In the genomic region with DNA sequence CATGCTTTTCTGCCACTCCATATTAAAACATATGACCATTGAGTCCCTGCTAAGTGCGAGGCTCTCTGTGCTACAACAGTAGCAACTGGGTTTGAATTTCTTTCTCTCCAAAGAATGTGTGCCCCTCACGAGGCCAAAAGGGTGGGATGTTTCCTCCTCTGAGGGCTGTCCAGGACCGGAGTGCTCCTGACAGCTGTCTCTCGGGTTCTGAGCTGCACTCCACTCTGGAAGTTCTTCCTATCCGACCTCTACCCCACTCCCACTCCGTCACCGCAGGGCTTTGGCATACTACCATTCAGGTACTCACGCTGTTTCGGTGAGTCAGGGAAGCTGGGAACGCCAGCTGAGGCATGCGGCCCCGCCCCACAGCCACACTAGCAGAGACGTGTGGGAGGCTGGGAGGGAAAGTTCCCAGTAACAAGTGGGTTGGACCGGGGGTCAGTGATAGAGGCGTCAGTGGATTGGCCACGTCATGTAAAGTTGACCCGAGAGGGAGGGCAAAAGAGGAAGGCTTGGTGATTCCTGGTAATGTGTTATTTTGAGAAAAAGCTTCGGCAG, we compare ENCODE assay signal across 1 cellular context.
A peak's percentile ranks its signal among the peaks of the same experiment; 100 is the strongest.
TF ChIP-seq lines count a peak whose summit lies in the region.

No MANE protein-coding gene starts in this region.

TF ChIP-seq in HepG2, 621 proteins besides CTCF, POLR2A, EP300 and RAD21 (continued from another document and continues in another):
- no peak for TF ChIP-seq XRCC5 (optimal IDR thresholded peaks at IDR 0.05; ENCODE audit: low read length)
- TF ChIP-seq ZNF550 (CRISPR knock-in tag; IDR thresholded peaks at IDR 0.05; ENCODE audit: borderline replicate concordance) = no peak
- TF ChIP-seq NR2C2 (CRISPR knock-in tag; IDR thresholded peaks at IDR 0.05; ENCODE audit: borderline replicate concordance) = peak; percentile 80
- TF ChIP-seq, protein P1, sequence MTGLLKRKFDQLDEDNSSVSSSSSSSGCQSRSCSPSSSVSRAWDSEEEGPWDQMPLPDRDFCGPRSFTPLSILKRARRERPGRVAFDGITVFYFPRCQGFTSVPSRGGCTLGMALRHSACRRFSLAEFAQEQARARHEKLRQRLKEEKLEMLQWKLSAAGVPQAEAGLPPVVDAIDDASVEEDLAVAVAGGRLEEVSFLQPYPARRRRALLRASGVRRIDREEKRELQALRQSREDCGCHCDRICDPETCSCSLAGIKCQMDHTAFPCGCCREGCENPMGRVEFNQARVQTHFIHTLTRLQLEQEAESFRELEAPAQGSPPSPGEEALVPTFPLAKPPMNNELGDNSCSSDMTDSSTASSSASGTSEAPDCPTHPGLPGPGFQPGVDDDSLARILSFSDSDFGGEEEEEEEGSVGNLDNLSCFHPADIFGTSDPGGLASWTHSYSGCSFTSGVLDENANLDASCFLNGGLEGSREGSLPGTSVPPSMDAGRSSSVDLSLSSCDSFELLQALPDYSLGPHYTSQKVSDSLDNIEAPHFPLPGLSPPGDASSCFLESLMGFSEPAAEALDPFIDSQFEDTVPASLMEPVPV (CRISPR knock-in tag; IDR thresholded peaks at IDR 0.05) = peak; percentile 67; the same call in 1 of the 2 replicates
- peak; percentile 32; the same call in 1 of the 2 replicates for TF ChIP-seq ZSCAN12 (CRISPR knock-in tag; IDR thresholded peaks at IDR 0.05)
- TF ChIP-seq RFXAP (CRISPR knock-in tag; IDR thresholded peaks at IDR 0.05; ENCODE audit: borderline replicate concordance) = 0 out of 2 replicates have a peak, but pooled peaks have one; percentile 76
- TF ChIP-seq ZNF124 (CRISPR knock-in tag; IDR thresholded peaks at IDR 0.05) = peak; percentile 30; the same call in 1 of the 2 replicates
- no peak for TF ChIP-seq THAP11 (CRISPR knock-in tag; IDR thresholded peaks at IDR 0.05)
- TF ChIP-seq TFAP4 (IDR thresholded peaks at IDR 0.05; ENCODE audit: borderline replicate concordance, low read depth) = peak; percentile 95
- peak; percentile 32; the same call in 1 of the 2 replicates for TF ChIP-seq NFYB (CRISPR knock-in tag; IDR thresholded peaks at IDR 0.05)
- TF ChIP-seq PRPF4 (IDR thresholded peaks at IDR 0.05; ENCODE audit: low read depth, low read length, poor library complexity, severe bottlenecking) = no peak
- TF ChIP-seq SNAPC2 (CRISPR knock-in tag; IDR thresholded peaks at IDR 0.05) = peak; percentile 78; the same call in 1 of the 2 replicates
- TF ChIP-seq, protein P2, sequence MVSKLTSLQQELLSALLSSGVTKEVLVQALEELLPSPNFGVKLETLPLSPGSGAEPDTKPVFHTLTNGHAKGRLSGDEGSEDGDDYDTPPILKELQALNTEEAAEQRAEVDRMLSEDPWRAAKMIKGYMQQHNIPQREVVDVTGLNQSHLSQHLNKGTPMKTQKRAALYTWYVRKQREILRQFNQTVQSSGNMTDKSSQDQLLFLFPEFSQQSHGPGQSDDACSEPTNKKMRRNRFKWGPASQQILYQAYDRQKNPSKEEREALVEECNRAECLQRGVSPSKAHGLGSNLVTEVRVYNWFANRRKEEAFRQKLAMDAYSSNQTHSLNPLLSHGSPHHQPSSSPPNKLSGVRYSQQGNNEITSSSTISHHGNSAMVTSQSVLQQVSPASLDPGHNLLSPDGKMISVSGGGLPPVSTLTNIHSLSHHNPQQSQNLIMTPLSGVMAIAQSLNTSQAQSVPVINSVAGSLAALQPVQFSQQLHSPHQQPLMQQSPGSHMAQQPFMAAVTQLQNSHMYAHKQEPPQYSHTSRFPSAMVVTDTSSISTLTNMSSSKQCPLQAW (CRISPR knock-in tag; IDR thresholded peaks at IDR 0.05) = peak; percentile 69; the same call in 1 of the 2 replicates
- TF ChIP-seq POLR2AphosphoS2 (IDR thresholded peaks at IDR 0.05; ENCODE audit: low read depth, low read length) = peak; percentile 83; the same call in 1 of the 2 replicates
- TF ChIP-seq, protein P3, sequence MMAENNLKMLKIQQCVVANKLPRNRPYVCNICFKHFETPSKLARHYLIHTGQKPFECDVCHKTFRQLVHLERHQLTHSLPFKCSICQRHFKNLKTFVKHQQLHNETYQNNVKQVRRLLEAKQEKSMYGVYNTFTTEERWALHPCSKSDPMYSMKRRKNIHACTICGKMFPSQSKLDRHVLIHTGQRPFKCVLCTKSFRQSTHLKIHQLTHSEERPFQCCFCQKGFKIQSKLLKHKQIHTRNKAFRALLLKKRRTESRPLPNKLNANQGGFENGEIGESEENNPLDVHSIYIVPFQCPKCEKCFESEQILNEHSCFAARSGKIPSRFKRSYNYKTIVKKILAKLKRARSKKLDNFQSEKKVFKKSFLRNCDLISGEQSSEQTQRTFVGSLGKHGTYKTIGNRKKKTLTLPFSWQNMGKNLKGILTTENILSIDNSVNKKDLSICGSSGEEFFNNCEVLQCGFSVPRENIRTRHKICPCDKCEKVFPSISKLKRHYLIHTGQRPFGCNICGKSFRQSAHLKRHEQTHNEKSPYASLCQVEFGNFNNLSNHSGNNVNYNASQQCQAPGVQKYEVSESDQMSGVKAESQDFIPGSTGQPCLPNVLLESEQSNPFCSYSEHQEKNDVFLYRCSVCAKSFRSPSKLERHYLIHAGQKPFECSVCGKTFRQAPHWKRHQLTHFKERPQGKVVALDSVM (CRISPR knock-in tag; IDR thresholded peaks at IDR 0.05) = no peak
- peak; percentile 100 for TF ChIP-seq PAF1 (CRISPR knock-in tag; IDR thresholded peaks at IDR 0.05)
- TF ChIP-seq ZSCAN20 (CRISPR knock-in tag; IDR thresholded peaks at IDR 0.05; ENCODE audit: borderline replicate concordance) = peak; percentile 20; the same call in 1 of the 2 replicates
- no peak for TF ChIP-seq ZNF672 (CRISPR knock-in tag; IDR thresholded peaks at IDR 0.05)
- 0 out of 2 replicates have a peak, but pooled peaks have one; percentile 13 for TF ChIP-seq ZNF557 (CRISPR knock-in tag; IDR thresholded peaks at IDR 0.05)
- no peak for TF ChIP-seq ZNF615 (CRISPR knock-in tag; IDR thresholded peaks at IDR 0.05; ENCODE audit: borderline replicate concordance)
- TF ChIP-seq REXO4 (CRISPR knock-in tag; IDR thresholded peaks at IDR 0.05; ENCODE audit: borderline replicate concordance) = no peak
- TF ChIP-seq, protein P4, sequence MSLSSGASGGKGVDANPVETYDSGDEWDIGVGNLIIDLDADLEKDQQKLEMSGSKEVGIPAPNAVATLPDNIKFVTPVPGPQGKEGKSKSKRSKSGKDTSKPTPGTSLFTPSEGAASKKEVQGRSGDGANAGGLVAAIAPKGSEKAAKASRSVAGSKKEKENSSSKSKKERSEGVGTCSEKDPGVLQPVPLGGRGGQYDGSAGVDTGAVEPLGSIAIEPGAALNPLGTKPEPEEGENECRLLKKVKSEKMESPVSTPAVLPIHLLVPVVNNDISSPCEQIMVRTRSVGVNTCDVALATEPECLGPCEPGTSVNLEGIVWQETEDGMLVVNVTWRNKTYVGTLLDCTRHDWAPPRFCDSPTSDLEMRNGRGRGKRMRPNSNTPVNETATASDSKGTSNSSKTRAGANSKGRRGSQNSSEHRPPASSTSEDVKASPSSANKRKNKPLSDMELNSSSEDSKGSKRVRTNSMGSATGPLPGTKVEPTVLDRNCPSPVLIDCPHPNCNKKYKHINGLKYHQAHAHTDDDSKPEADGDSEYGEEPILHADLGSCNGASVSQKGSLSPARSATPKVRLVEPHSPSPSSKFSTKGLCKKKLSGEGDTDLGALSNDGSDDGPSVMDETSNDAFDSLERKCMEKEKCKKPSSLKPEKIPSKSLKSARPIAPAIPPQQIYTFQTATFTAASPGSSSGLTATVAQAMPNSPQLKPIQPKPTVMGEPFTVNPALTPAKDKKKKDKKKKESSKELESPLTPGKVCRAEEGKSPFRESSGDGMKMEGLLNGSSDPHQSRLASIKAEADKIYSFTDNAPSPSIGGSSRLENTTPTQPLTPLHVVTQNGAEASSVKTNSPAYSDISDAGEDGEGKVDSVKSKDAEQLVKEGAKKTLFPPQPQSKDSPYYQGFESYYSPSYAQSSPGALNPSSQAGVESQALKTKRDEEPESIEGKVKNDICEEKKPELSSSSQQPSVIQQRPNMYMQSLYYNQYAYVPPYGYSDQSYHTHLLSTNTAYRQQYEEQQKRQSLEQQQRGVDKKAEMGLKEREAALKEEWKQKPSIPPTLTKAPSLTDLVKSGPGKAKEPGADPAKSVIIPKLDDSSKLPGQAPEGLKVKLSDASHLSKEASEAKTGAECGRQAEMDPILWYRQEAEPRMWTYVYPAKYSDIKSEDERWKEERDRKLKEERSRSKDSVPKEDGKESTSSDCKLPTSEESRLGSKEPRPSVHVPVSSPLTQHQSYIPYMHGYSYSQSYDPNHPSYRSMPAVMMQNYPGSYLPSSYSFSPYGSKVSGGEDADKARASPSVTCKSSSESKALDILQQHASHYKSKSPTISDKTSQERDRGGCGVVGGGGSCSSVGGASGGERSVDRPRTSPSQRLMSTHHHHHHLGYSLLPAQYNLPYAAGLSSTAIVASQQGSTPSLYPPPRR (CRISPR knock-in tag; IDR thresholded peaks at IDR 0.05; ENCODE audit: borderline replicate concordance) = peak; percentile 58
- 0 out of 2 replicates have a peak, but pooled peaks have one; percentile 53 for TF ChIP-seq ISX (CRISPR knock-in tag; conservative IDR thresholded peaks at IDR 0.05)
- TF ChIP-seq DRAP1 (CRISPR knock-in tag; IDR thresholded peaks at IDR 0.05) = peak; percentile 24; the same call in 1 of the 2 replicates
- peak; percentile 24; the same call in 1 of the 2 replicates for TF ChIP-seq TP53 (CRISPR knock-in tag; conservative IDR thresholded peaks at IDR 0.05)
- TF ChIP-seq ZSCAN29 (CRISPR knock-in tag; conservative IDR thresholded peaks at IDR 0.05) = no peak; the same call in 1 of the 2 replicates
- TF ChIP-seq CREM (IDR thresholded peaks at IDR 0.05) = peak; percentile 60
- no peak for TF ChIP-seq CREM (CRISPR knock-in tag; IDR thresholded peaks at IDR 0.05)
- TF ChIP-seq, protein P5, sequence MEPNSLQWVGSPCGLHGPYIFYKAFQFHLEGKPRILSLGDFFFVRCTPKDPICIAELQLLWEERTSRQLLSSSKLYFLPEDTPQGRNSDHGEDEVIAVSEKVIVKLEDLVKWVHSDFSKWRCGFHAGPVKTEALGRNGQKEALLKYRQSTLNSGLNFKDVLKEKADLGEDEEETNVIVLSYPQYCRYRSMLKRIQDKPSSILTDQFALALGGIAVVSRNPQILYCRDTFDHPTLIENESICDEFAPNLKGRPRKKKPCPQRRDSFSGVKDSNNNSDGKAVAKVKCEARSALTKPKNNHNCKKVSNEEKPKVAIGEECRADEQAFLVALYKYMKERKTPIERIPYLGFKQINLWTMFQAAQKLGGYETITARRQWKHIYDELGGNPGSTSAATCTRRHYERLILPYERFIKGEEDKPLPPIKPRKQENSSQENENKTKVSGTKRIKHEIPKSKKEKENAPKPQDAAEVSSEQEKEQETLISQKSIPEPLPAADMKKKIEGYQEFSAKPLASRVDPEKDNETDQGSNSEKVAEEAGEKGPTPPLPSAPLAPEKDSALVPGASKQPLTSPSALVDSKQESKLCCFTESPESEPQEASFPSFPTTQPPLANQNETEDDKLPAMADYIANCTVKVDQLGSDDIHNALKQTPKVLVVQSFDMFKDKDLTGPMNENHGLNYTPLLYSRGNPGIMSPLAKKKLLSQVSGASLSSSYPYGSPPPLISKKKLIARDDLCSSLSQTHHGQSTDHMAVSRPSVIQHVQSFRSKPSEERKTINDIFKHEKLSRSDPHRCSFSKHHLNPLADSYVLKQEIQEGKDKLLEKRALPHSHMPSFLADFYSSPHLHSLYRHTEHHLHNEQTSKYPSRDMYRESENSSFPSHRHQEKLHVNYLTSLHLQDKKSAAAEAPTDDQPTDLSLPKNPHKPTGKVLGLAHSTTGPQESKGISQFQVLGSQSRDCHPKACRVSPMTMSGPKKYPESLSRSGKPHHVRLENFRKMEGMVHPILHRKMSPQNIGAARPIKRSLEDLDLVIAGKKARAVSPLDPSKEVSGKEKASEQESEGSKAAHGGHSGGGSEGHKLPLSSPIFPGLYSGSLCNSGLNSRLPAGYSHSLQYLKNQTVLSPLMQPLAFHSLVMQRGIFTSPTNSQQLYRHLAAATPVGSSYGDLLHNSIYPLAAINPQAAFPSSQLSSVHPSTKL (CRISPR knock-in tag; IDR thresholded peaks at IDR 0.05) = 0 out of 2 replicates have a peak, but pooled peaks have one; percentile 21
- peak; percentile 91 for TF ChIP-seq KDM2A (CRISPR knock-in tag; IDR thresholded peaks at IDR 0.05; ENCODE audit: borderline replicate concordance, low read depth)
- no peak for TF ChIP-seq SP2 (CRISPR knock-in tag; IDR thresholded peaks at IDR 0.05)
- TF ChIP-seq KMT2A (CRISPR knock-in tag; IDR thresholded peaks at IDR 0.05) = peak; percentile 63; the same call in 1 of the 2 replicates
- no peak for TF ChIP-seq NR2F6 (IDR thresholded peaks at IDR 0.05)
- peak; percentile 37 for TF ChIP-seq NR2F6 (CRISPR knock-in tag; IDR thresholded peaks at IDR 0.05)
- 0 out of 2 replicates have a peak, but pooled peaks have one; percentile 48 for TF ChIP-seq ZIK1 (CRISPR knock-in tag; IDR thresholded peaks at IDR 0.05; ENCODE audit: borderline replicate concordance, low read depth)
- TF ChIP-seq ZXDC (CRISPR knock-in tag; IDR thresholded peaks at IDR 0.05) = peak; percentile 6; the same call in 1 of the 2 replicates
- TF ChIP-seq, protein P6, sequence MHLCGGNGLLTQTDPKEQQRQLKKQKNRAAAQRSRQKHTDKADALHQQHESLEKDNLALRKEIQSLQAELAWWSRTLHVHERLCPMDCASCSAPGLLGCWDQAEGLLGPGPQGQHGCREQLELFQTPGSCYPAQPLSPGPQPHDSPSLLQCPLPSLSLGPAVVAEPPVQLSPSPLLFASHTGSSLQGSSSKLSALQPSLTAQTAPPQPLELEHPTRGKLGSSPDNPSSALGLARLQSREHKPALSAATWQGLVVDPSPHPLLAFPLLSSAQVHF (CRISPR knock-in tag; IDR thresholded peaks at IDR 0.05) = no peak
- no peak; the same call in 1 of the 2 replicates for TF ChIP-seq ZC3H13 (CRISPR knock-in tag; IDR thresholded peaks at IDR 0.05)
- TF ChIP-seq ZNF263 (CRISPR knock-in tag; IDR thresholded peaks at IDR 0.05) = no peak; the same call in 1 of the 2 replicates
